ENCODE assay signal across 8 cellular contexts in genomic region chr7:85554294-85554877, GRCh38.
DNase-seq lines count a peak whose midpoint lies in the region; ATAC-seq and TF ChIP-seq lines count a peak whose summit lies in the region.

No MANE protein-coding gene starts in this region.

- TF ChIP-seq CTCF in tibial nerve (IDR thresholded peaks at IDR 0.05): peak; percentile 54 to 70 (median 66)

- no peaks in the 10 kb centered on the region for H3K27me3 ChIP-seq in tibial nerve

- no peak for TF ChIP-seq POLR2A in tibial nerve (IDR thresholded peaks at IDR 0.05)

- peak; percentile 74 for ATAC-seq in GM18870 (IDR thresholded peaks at IDR 0.05; ENCODE audit: unreplicated experiment)
- ATAC-seq in HG03097 (IDR thresholded peaks at IDR 0.05; ENCODE audit: low FRiP score, unreplicated experiment): peak; percentile 57

- H3K36me3 ChIP-seq in tibial nerve: no peaks in the 10 kb centered on the region

- H3K4me1 ChIP-seq in tibial nerve: peaks cover 0 to 8% (median 0%) of the 10 kb centered on the region in 4 donors

- no peak overlapping the region for H3K27ac ChIP-seq in tibial nerve

- no peak overlapping the region for H3K4me3 ChIP-seq in tibial nerve

- no peaks in the 10 kb centered on the region for H3K9me3 ChIP-seq in tibial nerve

- no peak for TF ChIP-seq EP300 in tibial nerve (IDR thresholded peaks at IDR 0.05)

- 0% methylated on average over 1 of the region's 1 CpG for WGBS in tibial nerve, 2 donors

- DNase-seq in COR-L47 (lab: John Stamatoyannopoulos, UW): peak; percentile 49
- peak; percentile 61 for DNase-seq in NCI-H2196 (lab: John Stamatoyannopoulos, UW; ENCODE audit: unreplicated experiment)
- DNase-seq in amniotic stem cell (lab: John Stamatoyannopoulos, UW): peak; percentile 23
- DNase-seq in inferior parietal cortex (ENCODE audit: extremely low spot score): peak; percentile 85
- DNase-seq in tibial nerve (ENCODE audit: low spot score in 2 of 2): peak in 1 of 2 donors; percentile 27
- DNase-seq in UCSD-AML1 (lab: John Stamatoyannopoulos, UW; ENCODE audit: unreplicated experiment): no peak
